In the genomic region with DNA sequence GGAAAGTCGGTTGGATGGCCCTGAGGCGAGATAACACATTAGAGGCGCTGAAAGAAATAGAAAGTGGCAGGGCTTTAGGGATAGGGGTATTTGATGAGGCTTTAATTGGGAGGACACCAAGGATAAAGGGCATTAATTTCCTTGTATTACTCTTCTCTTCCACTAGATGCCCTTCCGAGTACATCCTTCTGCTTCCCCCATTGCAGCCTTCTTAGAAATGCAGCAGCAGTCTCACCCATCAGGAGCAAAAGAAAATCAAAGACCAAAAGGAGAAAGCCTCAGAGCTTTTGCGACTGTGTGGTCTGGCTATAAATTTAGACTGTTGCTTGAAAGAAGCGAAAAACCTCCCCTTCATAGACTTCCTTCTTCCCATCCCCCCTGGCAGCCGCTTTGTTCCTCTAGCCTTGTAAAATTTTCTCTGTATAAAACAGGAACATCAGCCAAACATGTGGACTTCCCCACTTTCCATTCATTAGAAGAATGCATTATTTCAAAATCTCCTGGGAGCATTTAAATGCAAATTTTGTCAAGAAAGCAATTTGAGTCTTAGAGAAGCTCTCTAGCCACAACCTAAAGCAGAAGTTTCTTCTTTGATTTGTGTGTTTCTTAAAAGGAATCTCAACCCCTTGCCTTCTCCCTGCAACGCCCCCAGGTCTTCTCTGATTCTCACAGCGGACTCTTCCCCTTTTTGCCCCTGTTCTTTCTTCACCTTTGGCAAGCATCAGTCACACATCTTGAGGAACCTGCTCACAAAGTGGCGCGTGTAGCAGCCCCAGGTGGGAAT, we compare ENCODE assay signal across 8 cellular contexts.
DNase-seq lines count a peak whose midpoint lies in the region; ATAC-seq and TF ChIP-seq lines count a peak whose summit lies in the region.

No MANE protein-coding gene starts in this region.

- H3K4me3 Mint-ChIP-seq in activated CD8-positive, alpha-beta T cell treated with anti-CD3 and anti-CD28 coated beads for 36 hours: peak overlapping the region; percentile 11
- H3K4me3 Mint-ChIP-seq in nephron: peak overlapping the region; percentile 72 to 85 (median 83)

- intact Hi-C loops in activated CD8-positive, alpha-beta T cell treated with anti-CD3 and anti-CD28 coated beads for 36 hours (cut with micrococcal nuclease): loop anchor here (5.0 kb wide), 2 partner anchors 90 to 155 kb away; no protein-coding TSS in a partner anchor

- peak; percentile 28 for ATAC-seq in HG02798 (IDR thresholded peaks at IDR 0.05; ENCODE audit: poor library complexity, unreplicated experiment)
- ATAC-seq in activated CD8-positive, alpha-beta T cell treated with anti-CD3 and anti-CD28 coated beads for 36 hours: peak; percentile 64
- ATAC-seq in GM19455 (IDR thresholded peaks at IDR 0.05; ENCODE audit: unreplicated experiment): no peak
- ATAC-seq in HG03457 (IDR thresholded peaks at IDR 0.05; ENCODE audit: unreplicated experiment): no peak

- POLR2A ChIA-PET in activated CD8-positive, alpha-beta T cell treated with anti-CD3 and anti-CD28 coated beads for 36 hours (lab: Charles Lee): no interaction called here

- H3K36me3 Mint-ChIP-seq in activated CD8-positive, alpha-beta T cell treated with anti-CD3 and anti-CD28 coated beads for 36 hours (ENCODE audit: low read depth): no peaks in the 10 kb centered on the region
- no peaks in the 10 kb centered on the region for H3K36me3 Mint-ChIP-seq in nephron (ENCODE audit: low read depth)

- peaks cover 7% of the 10 kb centered on the region for H3K27me3 Mint-ChIP-seq in activated CD8-positive, alpha-beta T cell treated with anti-CD3 and anti-CD28 coated beads for 36 hours
- no peaks in the 10 kb centered on the region for H3K27me3 Mint-ChIP-seq in nephron (ENCODE audit: low read depth)

- H3K4me3 ChIP-seq in fibroblast of the aortic adventitia (ENCODE audit: low read depth, low read length): no peak overlapping the region

- H3K27ac Mint-ChIP-seq in activated CD8-positive, alpha-beta T cell treated with anti-CD3 and anti-CD28 coated beads for 36 hours: peak overlapping the region; percentile 60
- peak overlapping the region; percentile 91 to 98 (median 95) for H3K27ac Mint-ChIP-seq in nephron

- no peaks in the 10 kb centered on the region for H3K9me3 Mint-ChIP-seq in activated CD8-positive, alpha-beta T cell treated with anti-CD3 and anti-CD28 coated beads for 36 hours
- H3K9me3 Mint-ChIP-seq in nephron: no peaks in the 10 kb centered on the region

- peak; percentile 74 for TF ChIP-seq CTCF in activated CD8-positive, alpha-beta T cell treated with anti-CD3 and anti-CD28 coated beads for 36 hours (IDR thresholded peaks at IDR 0.05)
- peak; percentile 80 for TF ChIP-seq CTCF in fibroblast of the aortic adventitia (IDR thresholded peaks at IDR 0.05; ENCODE audit: insufficient read depth, low read length)
- TF ChIP-seq CTCF in nephron (IDR thresholded peaks at IDR 0.05; ENCODE audit: unreplicated experiment in 3 of 3): peak; percentile 76 to 78 (median 77)

- DNase-seq in Daoy (ENCODE audit: low read depth): peak; percentile 74
- DNase-seq in NCI-H510A (lab: John Stamatoyannopoulos, UW): peak; percentile 99
- DNase-seq in activated CD8-positive, alpha-beta T cell treated with anti-CD3 and anti-CD28 coated beads for 36 hours: peak; percentile 46
- peak; percentile 86 for DNase-seq in fibroblast of the aortic adventitia (ENCODE audit: low read depth)

- CTCF ChIA-PET in activated CD8-positive, alpha-beta T cell treated with anti-CD3 and anti-CD28 coated beads for 36 hours (lab: Charles Lee): interaction anchor here (0.7 to 9.9 kb wide), 14 partner anchors 9 to 308 kb away, joined by 3 to 156 read pairs (median 3); no protein-coding TSS in a partner anchor

- peaks cover 32% of the 10 kb centered on the region for H3K4me1 Mint-ChIP-seq in activated CD8-positive, alpha-beta T cell treated with anti-CD3 and anti-CD28 coated beads for 36 hours (ENCODE audit: low read depth)
- H3K4me1 Mint-ChIP-seq in nephron: peaks cover 50% of the 10 kb centered on the region

Comparison
In these comparisons a context has a peak if more than half of its experiments do, and no peak if none do; other contexts are left out.
1. DNase-seq: peak in every context shown above with its lines; median percentile 99 in NCI-H510A; 86 in fibroblast of the aortic adventitia; 74 in Daoy; 46 in activated CD8-positive, alpha-beta T cell treated with anti-CD3 and anti-CD28 coated beads for 36 hours.
2. ATAC-seq: peak in HG02798 (single experiment) and activated CD8-positive, alpha-beta T cell treated with anti-CD3 and anti-CD28 coated beads for 36 hours (single experiment); none in GM19455 (single experiment) and HG03457 (single experiment).
3. Peak in every context shown above with its lines, with median percentiles within 50 percentile points of each other: CTCF ChIP-seq.